In genomic region chr13:66886248-66886647, GRCh38 we compare ENCODE assay signal across 14 cellular contexts.
DNase-seq lines count a peak whose midpoint lies in the region; ATAC-seq and TF ChIP-seq lines count a peak whose summit lies in the region.
"Had no signal": no experiment of that assay in that cellular context is flagged by ENCODE, and none has a peak within 500 bp of the region (broad histone marks: within the 10 kb centered on the region; RNA-seq: fewer than 3 reads in every experiment).

No MANE protein-coding gene starts in this region.

- no peaks in the 10 kb centered on the region for H3K4me1 Mint-ChIP-seq in activated T-cell treated with anti-CD3 and anti-CD28 coated beads, Interleukin-2, amount 50 U/mL, for 24 hours (ENCODE audit: low read depth)

- H3K9me3 Mint-ChIP-seq in activated T-cell treated with anti-CD3 and anti-CD28 coated beads, Interleukin-2, amount 50 U/mL, for 24 hours, result peaks cover 5% of the 10 kb centered on the region

- H3K4me1 ChIP-seq in OCI-LY1 (ENCODE audit: insufficient read depth, low read length, severe bottlenecking), result peaks cover 63% of the 10 kb centered on the region

- no peaks in the 10 kb centered on the region for H4K20me1 ChIP-seq in OCI-LY1 (ENCODE audit: insufficient read depth, low read length)

- no peaks in the 10 kb centered on the region for H3K79me2 ChIP-seq in OCI-LY1 (ENCODE audit: insufficient read depth, low read length)

- DNase-seq in NCI-H345 (lab: John Stamatoyannopoulos, UW), result peak; percentile 71
- no peak for DNase-seq in NCI-H345 treated with DMSO at 0.1 percent for 48 hours (lab: John Stamatoyannopoulos, UW; ENCODE audit: unreplicated experiment)
- DNase-seq in globus pallidus (ENCODE audit: low spot score), result peak; percentile 92
- DNase-seq in sciatic nerve (ENCODE audit: low spot score), result no peak
- no peak for DNase-seq in activated T-cell treated with anti-CD3 and anti-CD28 coated beads, Interleukin-2, amount 50 U/mL, for 24 hours
- DNase-seq in NCI-H526 (lab: John Stamatoyannopoulos, UW), result no peak
- DNase-seq in activated gamma-delta T cell treated with Interleukin-2 at 50 U/mL for 16 hours, result no peak
- DNase-seq: activated CD4-positive, alpha-beta T cell treated with anti-CD3 and anti-CD28 coated beads for 4 hours; NCI-H187; SW 1271; trophoblast cell had no signal

- H3K9me2 ChIP-seq in OCI-LY1 (ENCODE audit: low read depth, low read length), result no peaks in the 10 kb centered on the region

- H3F3A ChIP-seq in OCI-LY1 (ENCODE audit: insufficient read depth, low read length), result peaks cover 8% of the 10 kb centered on the region

- H3K27me3 Mint-ChIP-seq in activated T-cell treated with anti-CD3 and anti-CD28 coated beads, Interleukin-2, amount 50 U/mL, for 24 hours, result no peaks in the 10 kb centered on the region
- H3K27me3 Mint-ChIP-seq: dendritic cell treated with granulocyte-macrophage colony-stimulating factor and Interleukin-4, amounts not matched to agents 40 ng/mL and 50 ng/mL, for 4 days; IgD-negative memory B cell had no signal

- peak; percentile 70 for ATAC-seq in sciatic nerve

- peak overlapping the region; percentile 38 for H3K4me3 ChIP-seq in OCI-LY1 (ENCODE audit: low read depth, low read length, poor library complexity, severe bottlenecking)

- intact Hi-C loops in sciatic nerve (cut with DNase I), result no loop called here

- no peaks in the 10 kb centered on the region for H3K36me3 Mint-ChIP-seq in activated T-cell treated with anti-CD3 and anti-CD28 coated beads, Interleukin-2, amount 50 U/mL, for 24 hours (ENCODE audit: low read depth)
- H3K36me3 Mint-ChIP-seq: IgD-negative memory B cell had no signal

- peak overlapping the region; percentile 97 for H3K27ac ChIP-seq in OCI-LY1 (ENCODE audit: low read depth, low read length, poor library complexity, severe bottlenecking)

- H3K36me3 ChIP-seq in OCI-LY1 (ENCODE audit: insufficient read depth, low read length), result no peaks in the 10 kb centered on the region; the same call in 1 of the 2 replicates

- H3K27ac Mint-ChIP-seq in activated T-cell treated with anti-CD3 and anti-CD28 coated beads, Interleukin-2, amount 50 U/mL, for 24 hours, result no peak overlapping the region
- H3K27ac Mint-ChIP-seq: dendritic cell treated with granulocyte-macrophage colony-stimulating factor and Interleukin-4, amounts not matched to agents 40 ng/mL and 50 ng/mL, for 4 days had no signal

- peak overlapping the region; percentile 69 for H2AFZ ChIP-seq in OCI-LY1 (ENCODE audit: low read length)

- no peak overlapping the region for H3K4me3 Mint-ChIP-seq in activated T-cell treated with anti-CD3 and anti-CD28 coated beads, Interleukin-2, amount 50 U/mL, for 24 hours
- H3K4me3 Mint-ChIP-seq: dendritic cell treated with granulocyte-macrophage colony-stimulating factor and Interleukin-4, amounts not matched to agents 40 ng/mL and 50 ng/mL, for 4 days had no signal

- peak overlapping the region; percentile 67 for H3K9ac ChIP-seq in OCI-LY1 (ENCODE audit: low read length)

- H3K9me3 ChIP-seq in OCI-LY1 (ENCODE audit: low read length), result 0 out of 2 replicates have a peak, but pooled peaks cover 2% of the 10 kb centered on the region

- TF ChIP-seq CTCF in OCI-LY1 (IDR thresholded peaks at IDR 0.05; ENCODE audit: low read length), result no peak

- H3K4me2 ChIP-seq in OCI-LY1 (ENCODE audit: low read length), result peak overlapping the region; percentile 60

- H3K27me3 ChIP-seq in OCI-LY1 (ENCODE audit: insufficient read depth, low read length), result no peaks in the 10 kb centered on the region

Comparison
In these comparisons a context has a peak if more than half of its experiments do, and no peak if none do; other contexts are left out.
1. DNase-seq: peak in NCI-H345 (single experiment) and globus pallidus (single experiment); none in NCI-H345 treated with DMSO at 0.1 percent for 48 hours (single experiment), sciatic nerve (single experiment), activated T-cell treated with anti-CD3 and anti-CD28 coated beads, Interleukin-2, amount 50 U/mL, for 24 hours (single experiment), NCI-H526 (0 of 2) and activated gamma-delta T cell treated with Interleukin-2 at 50 U/mL for 16 hours (single experiment).